Comparison of ENCODE assay signal across 8 cellular contexts in genomic region chr19:18364826-18365528, GRCh38. TPM values are rescaled to one million over a fixed set of nuclear protein-coding genes. Genes with fewer than 3 reads are reported as not detected.
DNase-seq lines count a peak whose midpoint lies in the region; ATAC-seq and TF ChIP-seq lines count a peak whose summit lies in the region.

No MANE protein-coding gene starts in this region.

- in situ Hi-C loops in ACHN (cut with HindIII; ENCODE audit: low pct_ligation_motif_present, low pct_unique_long_range_greater_than_20kb, low sequenced_read_pairs) (no loop called here), HAP-1 (cut with MboI; ENCODE audit: low sequenced_read_pairs) (no loop called here)

- no peak for TF ChIP-seq POLR2A in lower leg skin (IDR thresholded peaks at IDR 0.05)

- peak; percentile 98 for DNase-seq in ACHN
- peak; percentile 90 for DNase-seq in HAP-1 (ENCODE audit: low spot score in 2 of 2)
- no peak for DNase-seq in coronary artery (ENCODE audit: low spot score)
- peak; percentile 82 to 92 for DNase-seq in lower leg skin (ENCODE audit: low spot score in 2 of 2)

- no peak for TF ChIP-seq CTCF in OCI-LY3 (IDR thresholded peaks at IDR 0.05; ENCODE audit: low read depth, low read length)
- TF ChIP-seq CTCF in coronary artery (IDR thresholded peaks at IDR 0.05), result no peak
- TF ChIP-seq CTCF in lower leg skin (IDR thresholded peaks at IDR 0.05), result no peak

- no peaks in the 10 kb centered on the region for H4K20me1 ChIP-seq in OCI-LY3 (ENCODE audit: insufficient read depth, low read length)

- H3K4me3 ChIP-seq in HAP-1 (no peak overlapping the region), OCI-LY3 (ENCODE audit: low read length) (peak overlapping the region; percentile 56), coronary artery (peak overlapping the region; percentile 25), lower leg skin (ENCODE audit: low read depth, poor library complexity, severe bottlenecking) (no peak overlapping the region), urinary bladder (ENCODE audit: low read depth, low read length) (no peak overlapping the region)

- peak overlapping the region; percentile 46 for H3K27ac ChIP-seq in OCI-LY3 (ENCODE audit: low read length)
- peak overlapping the region; percentile 57 to 75 for H3K27ac ChIP-seq in coronary artery
- H3K27ac ChIP-seq in urinary bladder (ENCODE audit: low read depth), result peak overlapping the region; percentile 87

- H3K4me1 ChIP-seq in HAP-1 (peaks cover 16% of the 10 kb centered on the region), OCI-LY3 (ENCODE audit: low read length) (peaks cover 31% of the 10 kb centered on the region), urinary bladder (ENCODE audit: insufficient read depth) (no peaks in the 10 kb centered on the region)

- H3K79me2 ChIP-seq in OCI-LY3 (ENCODE audit: low read length), result no peaks in the 10 kb centered on the region

- peak overlapping the region; percentile 58 for H3K4me2 ChIP-seq in OCI-LY3 (ENCODE audit: low read length)

- H2AFZ ChIP-seq in OCI-LY3 (ENCODE audit: low read depth, low read length), result peak overlapping the region; percentile 27

- 16 to 27% methylated on average over 15 of the region's 15 CpGs for whole genome bisulfite sequencing in lower leg skin, 2 donors
- WGBS in urinary bladder, result 7% methylated on average over 15 of the region's 15 CpGs

- no peaks in the 10 kb centered on the region for H3K36me3 ChIP-seq in HAP-1 (replicated peaks)
- peaks cover 3% of the 10 kb centered on the region for H3K36me3 ChIP-seq in OCI-LY3 (replicated peaks; ENCODE audit: low read depth, low read length)
- H3K36me3 ChIP-seq in urinary bladder (ENCODE audit: insufficient read depth), result no peaks in the 10 kb centered on the region

- ATAC-seq in GM19328 (IDR thresholded peaks at IDR 0.05; ENCODE audit: unreplicated experiment) (no peak), HG02763 (IDR thresholded peaks at IDR 0.05; ENCODE audit: unreplicated experiment) (no peak)

- H3K9ac ChIP-seq in OCI-LY3 (ENCODE audit: low read length), result peak overlapping the region; percentile 56

- intact Hi-C loops in lower leg skin (cut with DNase I; ENCODE audit: low total_unique reads), result no loop called here

- H3K27me3 ChIP-seq in HAP-1 (ENCODE audit: low read depth), result no peaks in the 10 kb centered on the region
- no peaks in the 10 kb centered on the region for H3K27me3 ChIP-seq in OCI-LY3 (ENCODE audit: low read depth, low read length)

- H3K9me3 ChIP-seq in HAP-1, result no peaks in the 10 kb centered on the region
- no peaks in the 10 kb centered on the region for H3K9me3 ChIP-seq in OCI-LY3 (ENCODE audit: insufficient read depth, low read length)

RNA-seq across cellular contexts. Expression of gene GDF15, which starts 21.0 kb away (rescaled TPM):
- total RNA-seq in lower leg skin (1 to 10 TPM in 2 of 4 donors, under 1 TPM in 1, not detected in 1; 0.49 to 5.1 (median 4.5) TPM), urinary bladder (12.5 TPM)
- polyA plus RNA-seq in urinary bladder, result 58.2 TPM

RNA-seq across cellular contexts. Expression of gene PGPEP1, which starts 24.6 kb away (rescaled TPM):
- 1 to 10 TPM; 2.4 to 7.1 (median 4.8) TPM for total RNA-seq in lower leg skin
- total RNA-seq in urinary bladder, result 13.9 TPM
- 19.0 TPM for polyA plus RNA-seq in urinary bladder

RNA-seq across cellular contexts. Expression of gene LRRC25, which starts 32.4 kb away (rescaled TPM):
- total RNA-seq in lower leg skin, result 1 to 10 TPM in 3 of 4 donors, not detected in 1; 1.2 to 3.4 (median 2.2) TPM
- 2.9 TPM for total RNA-seq in urinary bladder
- 7.0 TPM for polyA plus RNA-seq in urinary bladder

RNA-seq across cellular contexts. Expression of gene LSM4, which starts 42.1 kb away (rescaled TPM):
- total RNA-seq in lower leg skin (100 to 1,000 TPM in 2 of 4 donors, 10 to 100 TPM in 2; 59.7 to 149 (median 105) TPM), urinary bladder (56.5 TPM)
- 97.5 TPM for polyA plus RNA-seq in urinary bladder

RNA-seq across cellular contexts. Expression of gene SSBP4, which starts 54.2 kb away (rescaled TPM):
- total RNA-seq in lower leg skin, result 10 to 100 TPM; 28.8 to 42.0 (median 36.0) TPM
- 28.8 TPM for total RNA-seq in urinary bladder
- 81.3 TPM for polyA plus RNA-seq in urinary bladder

Comparison
In these comparisons a context has a peak if more than half of its experiments do, and no peak if none do; other contexts are left out.
1. H3K4me3 ChIP-seq: peak in OCI-LY3 (single experiment) and coronary artery (single experiment); none in HAP-1 (single experiment), lower leg skin (single experiment) and urinary bladder (single experiment).
2. Peak in every context shown above with its lines, with median percentiles within 50 percentile points of each other: H3K27ac ChIP-seq.